Comparison of ENCODE assay signal across 1 cellular context in the genomic region with DNA sequence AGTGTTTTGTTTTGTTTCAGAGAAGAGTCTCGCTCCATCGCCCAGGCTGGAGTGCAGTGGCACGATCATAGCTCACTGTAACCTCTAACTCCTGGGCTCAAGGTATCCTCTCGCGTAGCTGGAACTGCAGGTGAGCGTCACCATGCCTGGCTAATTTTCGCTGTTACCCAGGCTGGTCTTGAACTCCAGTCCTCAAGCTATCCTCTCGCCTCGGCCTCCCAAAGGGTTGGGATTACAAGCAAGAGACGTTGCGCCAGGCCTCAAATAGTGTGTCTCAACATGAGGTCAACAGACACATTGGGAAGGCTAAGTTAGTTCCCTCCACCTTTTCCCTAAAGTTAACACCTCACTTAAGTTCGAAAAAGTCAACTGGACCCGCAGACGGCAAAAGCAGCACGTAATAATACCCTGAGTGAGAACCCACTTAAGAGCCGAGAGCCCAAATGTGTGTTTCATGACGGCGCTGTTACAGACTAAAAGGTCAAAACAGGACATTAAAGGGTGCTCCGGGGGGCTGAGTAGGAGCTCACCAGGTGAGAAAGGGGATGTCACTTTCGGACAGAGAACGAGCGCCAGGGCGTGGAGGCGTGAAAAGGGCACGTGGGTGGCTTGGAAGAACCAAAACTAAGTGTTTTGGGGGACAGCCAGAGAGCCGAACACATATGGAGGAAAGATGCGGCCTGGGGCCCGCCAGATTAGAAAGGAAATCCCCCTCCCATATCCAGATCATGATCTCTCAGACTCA.
A peak's percentile ranks its signal among the peaks of the same experiment; 100 is the strongest.
TF ChIP-seq lines count a peak whose summit lies in the region.

No MANE protein-coding gene starts in this region.

TF ChIP-seq in K562, 482 proteins besides CTCF, POLR2A, EP300 and RAD21 (continues in another document):
- TF ChIP-seq, protein P1, sequence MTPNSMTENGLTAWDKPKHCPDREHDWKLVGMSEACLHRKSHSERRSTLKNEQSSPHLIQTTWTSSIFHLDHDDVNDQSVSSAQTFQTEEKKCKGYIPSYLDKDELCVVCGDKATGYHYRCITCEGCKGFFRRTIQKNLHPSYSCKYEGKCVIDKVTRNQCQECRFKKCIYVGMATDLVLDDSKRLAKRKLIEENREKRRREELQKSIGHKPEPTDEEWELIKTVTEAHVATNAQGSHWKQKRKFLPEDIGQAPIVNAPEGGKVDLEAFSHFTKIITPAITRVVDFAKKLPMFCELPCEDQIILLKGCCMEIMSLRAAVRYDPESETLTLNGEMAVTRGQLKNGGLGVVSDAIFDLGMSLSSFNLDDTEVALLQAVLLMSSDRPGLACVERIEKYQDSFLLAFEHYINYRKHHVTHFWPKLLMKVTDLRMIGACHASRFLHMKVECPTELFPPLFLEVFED (CRISPR knock-in tag; conservative IDR thresholded peaks at IDR 0.05) = no peak
- no peak for TF ChIP-seq RBM34 (IDR thresholded peaks at IDR 0.05; ENCODE audit: borderline replicate concordance, insufficient read depth, low read length)
- peak; percentile 48 for TF ChIP-seq RBM39 (optimal IDR thresholded peaks at IDR 0.05; ENCODE audit: low read depth, low read length)
- peak; percentile 36 for TF ChIP-seq SAP30 (IDR thresholded peaks at IDR 0.05; ENCODE audit: borderline replicate concordance, insufficient read depth, low read depth, low read length, poor library complexity, severe bottlenecking)
- TF ChIP-seq, protein P2, sequence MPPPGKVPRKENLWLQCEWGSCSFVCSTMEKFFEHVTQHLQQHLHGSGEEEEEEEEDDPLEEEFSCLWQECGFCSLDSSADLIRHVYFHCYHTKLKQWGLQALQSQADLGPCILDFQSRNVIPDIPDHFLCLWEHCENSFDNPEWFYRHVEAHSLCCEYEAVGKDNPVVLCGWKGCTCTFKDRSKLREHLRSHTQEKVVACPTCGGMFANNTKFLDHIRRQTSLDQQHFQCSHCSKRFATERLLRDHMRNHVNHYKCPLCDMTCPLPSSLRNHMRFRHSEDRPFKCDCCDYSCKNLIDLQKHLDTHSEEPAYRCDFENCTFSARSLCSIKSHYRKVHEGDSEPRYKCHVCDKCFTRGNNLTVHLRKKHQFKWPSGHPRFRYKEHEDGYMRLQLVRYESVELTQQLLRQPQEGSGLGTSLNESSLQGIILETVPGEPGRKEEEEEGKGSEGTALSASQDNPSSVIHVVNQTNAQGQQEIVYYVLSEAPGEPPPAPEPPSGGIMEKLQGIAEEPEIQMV (tag; conservative IDR thresholded peaks at IDR 0.05; ENCODE audit: low read depth) = 0 out of 2 replicates have a peak, but pooled peaks have one; percentile 32
- TF ChIP-seq, protein P3, sequence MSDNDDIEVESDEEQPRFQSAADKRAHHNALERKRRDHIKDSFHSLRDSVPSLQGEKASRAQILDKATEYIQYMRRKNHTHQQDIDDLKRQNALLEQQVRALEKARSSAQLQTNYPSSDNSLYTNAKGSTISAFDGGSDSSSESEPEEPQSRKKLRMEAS (CRISPR knock-in tag; IDR thresholded peaks at IDR 0.05) = peak; percentile 82
- TF ChIP-seq L3MBTL2 (IDR thresholded peaks at IDR 0.05) = peak; percentile 97
- no peak for TF ChIP-seq TEAD2 (tag; IDR thresholded peaks at IDR 0.05)
- no peak for TF ChIP-seq BACH1 (tag; IDR thresholded peaks at IDR 0.05)
- TF ChIP-seq ASH1L (IDR thresholded peaks at IDR 0.05; ENCODE audit: borderline replicate concordance, low read depth, partially characterized antibody) = peak; percentile 50
- no peak for TF ChIP-seq POLR2G (IDR thresholded peaks at IDR 0.05; ENCODE audit: low read depth, low read length)
- TF ChIP-seq NR3C1 (CRISPR knock-in tag; IDR thresholded peaks at IDR 0.05) = no peak
- TF ChIP-seq, protein P4, sequence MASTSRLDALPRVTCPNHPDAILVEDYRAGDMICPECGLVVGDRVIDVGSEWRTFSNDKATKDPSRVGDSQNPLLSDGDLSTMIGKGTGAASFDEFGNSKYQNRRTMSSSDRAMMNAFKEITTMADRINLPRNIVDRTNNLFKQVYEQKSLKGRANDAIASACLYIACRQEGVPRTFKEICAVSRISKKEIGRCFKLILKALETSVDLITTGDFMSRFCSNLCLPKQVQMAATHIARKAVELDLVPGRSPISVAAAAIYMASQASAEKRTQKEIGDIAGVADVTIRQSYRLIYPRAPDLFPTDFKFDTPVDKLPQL (IDR thresholded peaks at IDR 0.05; ENCODE audit: extremely low read depth, insufficient read length) = no peak
- TF ChIP-seq HNRNPLL (IDR thresholded peaks at IDR 0.05; ENCODE audit: low read depth, low read length, poor library complexity, severe bottlenecking) = peak; percentile 5
- peak; percentile 62 for TF ChIP-seq RAD51 (IDR thresholded peaks at IDR 0.05; ENCODE audit: borderline replicate concordance, low read depth)
- TF ChIP-seq, protein P5, sequence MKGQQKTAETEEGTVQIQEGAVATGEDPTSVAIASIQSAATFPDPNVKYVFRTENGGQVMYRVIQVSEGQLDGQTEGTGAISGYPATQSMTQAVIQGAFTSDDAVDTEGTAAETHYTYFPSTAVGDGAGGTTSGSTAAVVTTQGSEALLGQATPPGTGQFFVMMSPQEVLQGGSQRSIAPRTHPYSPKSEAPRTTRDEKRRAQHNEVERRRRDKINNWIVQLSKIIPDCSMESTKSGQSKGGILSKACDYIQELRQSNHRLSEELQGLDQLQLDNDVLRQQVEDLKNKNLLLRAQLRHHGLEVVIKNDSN (CRISPR knock-in tag; IDR thresholded peaks at IDR 0.05) = peak; percentile 82
- TF ChIP-seq ERF (CRISPR knock-in tag; IDR thresholded peaks at IDR 0.05) = 0 out of 2 replicates have a peak, but pooled peaks have one; percentile 15
- 0 out of 2 replicates have a peak, but pooled peaks have one; percentile 21 for TF ChIP-seq ZBTB17 (CRISPR knock-in tag; IDR thresholded peaks at IDR 0.05)
- TF ChIP-seq ILF3 (IDR thresholded peaks at IDR 0.05; ENCODE audit: borderline replicate concordance) = no peak
- 0 out of 2 replicates have a peak, but pooled peaks have one; percentile 12 for TF ChIP-seq CHD2 (IDR thresholded peaks at IDR 0.05; ENCODE audit: low read depth, low read length)
- TF ChIP-seq, protein P6, sequence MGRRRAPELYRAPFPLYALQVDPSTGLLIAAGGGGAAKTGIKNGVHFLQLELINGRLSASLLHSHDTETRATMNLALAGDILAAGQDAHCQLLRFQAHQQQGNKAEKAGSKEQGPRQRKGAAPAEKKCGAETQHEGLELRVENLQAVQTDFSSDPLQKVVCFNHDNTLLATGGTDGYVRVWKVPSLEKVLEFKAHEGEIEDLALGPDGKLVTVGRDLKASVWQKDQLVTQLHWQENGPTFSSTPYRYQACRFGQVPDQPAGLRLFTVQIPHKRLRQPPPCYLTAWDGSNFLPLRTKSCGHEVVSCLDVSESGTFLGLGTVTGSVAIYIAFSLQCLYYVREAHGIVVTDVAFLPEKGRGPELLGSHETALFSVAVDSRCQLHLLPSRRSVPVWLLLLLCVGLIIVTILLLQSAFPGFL (CRISPR knock-in tag; IDR thresholded peaks at IDR 0.05) = no peak
- TF ChIP-seq SIRT6 (IDR thresholded peaks at IDR 0.05; ENCODE audit: low read depth, low read length) = no peak
- TF ChIP-seq FOSL1 (tag; conservative IDR thresholded peaks at IDR 0.05) = 0 out of 2 replicates have a peak, but pooled peaks have one; percentile 18
- TF ChIP-seq, protein P7, sequence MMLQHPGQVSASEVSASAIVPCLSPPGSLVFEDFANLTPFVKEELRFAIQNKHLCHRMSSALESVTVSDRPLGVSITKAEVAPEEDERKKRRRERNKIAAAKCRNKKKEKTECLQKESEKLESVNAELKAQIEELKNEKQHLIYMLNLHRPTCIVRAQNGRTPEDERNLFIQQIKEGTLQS (IDR thresholded peaks at IDR 0.05) = no peak
- TF ChIP-seq, protein P7 (CRISPR knock-in tag; conservative IDR thresholded peaks at IDR 0.05) = peak; percentile 41; the same call in 1 of the 2 replicates
- TF ChIP-seq NCOA1 (IDR thresholded peaks at IDR 0.05; ENCODE audit: low read depth) = 0 out of 2 replicates have a peak, but pooled peaks have one; percentile 28
- TF ChIP-seq ZNF766 (CRISPR knock-in tag; conservative IDR thresholded peaks at IDR 0.05) = 0 out of 2 replicates have a peak, but pooled peaks have one; percentile 17
- TF ChIP-seq, protein P8, sequence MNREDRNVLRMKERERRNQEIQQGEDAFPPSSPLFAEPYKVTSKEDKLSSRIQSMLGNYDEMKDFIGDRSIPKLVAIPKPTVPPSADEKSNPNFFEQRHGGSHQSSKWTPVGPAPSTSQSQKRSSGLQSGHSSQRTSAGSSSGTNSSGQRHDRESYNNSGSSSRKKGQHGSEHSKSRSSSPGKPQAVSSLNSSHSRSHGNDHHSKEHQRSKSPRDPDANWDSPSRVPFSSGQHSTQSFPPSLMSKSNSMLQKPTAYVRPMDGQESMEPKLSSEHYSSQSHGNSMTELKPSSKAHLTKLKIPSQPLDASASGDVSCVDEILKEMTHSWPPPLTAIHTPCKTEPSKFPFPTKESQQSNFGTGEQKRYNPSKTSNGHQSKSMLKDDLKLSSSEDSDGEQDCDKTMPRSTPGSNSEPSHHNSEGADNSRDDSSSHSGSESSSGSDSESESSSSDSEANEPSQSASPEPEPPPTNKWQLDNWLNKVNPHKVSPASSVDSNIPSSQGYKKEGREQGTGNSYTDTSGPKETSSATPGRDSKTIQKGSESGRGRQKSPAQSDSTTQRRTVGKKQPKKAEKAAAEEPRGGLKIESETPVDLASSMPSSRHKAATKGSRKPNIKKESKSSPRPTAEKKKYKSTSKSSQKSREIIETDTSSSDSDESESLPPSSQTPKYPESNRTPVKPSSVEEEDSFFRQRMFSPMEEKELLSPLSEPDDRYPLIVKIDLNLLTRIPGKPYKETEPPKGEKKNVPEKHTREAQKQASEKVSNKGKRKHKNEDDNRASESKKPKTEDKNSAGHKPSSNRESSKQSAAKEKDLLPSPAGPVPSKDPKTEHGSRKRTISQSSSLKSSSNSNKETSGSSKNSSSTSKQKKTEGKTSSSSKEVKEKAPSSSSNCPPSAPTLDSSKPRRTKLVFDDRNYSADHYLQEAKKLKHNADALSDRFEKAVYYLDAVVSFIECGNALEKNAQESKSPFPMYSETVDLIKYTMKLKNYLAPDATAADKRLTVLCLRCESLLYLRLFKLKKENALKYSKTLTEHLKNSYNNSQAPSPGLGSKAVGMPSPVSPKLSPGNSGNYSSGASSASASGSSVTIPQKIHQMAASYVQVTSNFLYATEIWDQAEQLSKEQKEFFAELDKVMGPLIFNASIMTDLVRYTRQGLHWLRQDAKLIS (CRISPR knock-in tag; IDR thresholded peaks at IDR 0.05) = no peak; the same call in 1 of the 2 replicates
- TF ChIP-seq ZBED1 (IDR thresholded peaks at IDR 0.05) = peak; percentile 19; the same call in 1 of the 2 replicates
- no peak for TF ChIP-seq SMARCC2 (IDR thresholded peaks at IDR 0.05; ENCODE audit: low read depth)
- TF ChIP-seq, protein P9, sequence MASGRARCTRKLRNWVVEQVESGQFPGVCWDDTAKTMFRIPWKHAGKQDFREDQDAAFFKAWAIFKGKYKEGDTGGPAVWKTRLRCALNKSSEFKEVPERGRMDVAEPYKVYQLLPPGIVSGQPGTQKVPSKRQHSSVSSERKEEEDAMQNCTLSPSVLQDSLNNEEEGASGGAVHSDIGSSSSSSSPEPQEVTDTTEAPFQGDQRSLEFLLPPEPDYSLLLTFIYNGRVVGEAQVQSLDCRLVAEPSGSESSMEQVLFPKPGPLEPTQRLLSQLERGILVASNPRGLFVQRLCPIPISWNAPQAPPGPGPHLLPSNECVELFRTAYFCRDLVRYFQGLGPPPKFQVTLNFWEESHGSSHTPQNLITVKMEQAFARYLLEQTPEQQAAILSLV (tag; IDR thresholded peaks at IDR 0.05) = no peak
- TF ChIP-seq JUND (IDR thresholded peaks at IDR 0.05; ENCODE audit: borderline replicate concordance, low read depth, low read length) = no peak
- no peak for TF ChIP-seq JUND (tag; IDR thresholded peaks at IDR 0.05; ENCODE audit: borderline replicate concordance, low read depth, low read length)
- TF ChIP-seq BHLHE40 (IDR thresholded peaks at IDR 0.05; ENCODE audit: low read length) = peak; percentile 40; the same call in 1 of the 2 replicates
- TF ChIP-seq NCOA2 (IDR thresholded peaks at IDR 0.05; ENCODE audit: partially characterized antibody in 2 of 2) = no peak
- 0 out of 2 replicates have a peak, but pooled peaks have one; percentile 14 for TF ChIP-seq SREBF1 (IDR thresholded peaks at IDR 0.05; ENCODE audit: borderline replicate concordance, low read depth, low read length)
- TF ChIP-seq ZNF347 (CRISPR knock-in tag; IDR thresholded peaks at IDR 0.05; ENCODE audit: low read depth) = no peak
- peak; percentile 64 for TF ChIP-seq EGR1 (conservative IDR thresholded peaks at IDR 0.05)
- TF ChIP-seq, protein P10, sequence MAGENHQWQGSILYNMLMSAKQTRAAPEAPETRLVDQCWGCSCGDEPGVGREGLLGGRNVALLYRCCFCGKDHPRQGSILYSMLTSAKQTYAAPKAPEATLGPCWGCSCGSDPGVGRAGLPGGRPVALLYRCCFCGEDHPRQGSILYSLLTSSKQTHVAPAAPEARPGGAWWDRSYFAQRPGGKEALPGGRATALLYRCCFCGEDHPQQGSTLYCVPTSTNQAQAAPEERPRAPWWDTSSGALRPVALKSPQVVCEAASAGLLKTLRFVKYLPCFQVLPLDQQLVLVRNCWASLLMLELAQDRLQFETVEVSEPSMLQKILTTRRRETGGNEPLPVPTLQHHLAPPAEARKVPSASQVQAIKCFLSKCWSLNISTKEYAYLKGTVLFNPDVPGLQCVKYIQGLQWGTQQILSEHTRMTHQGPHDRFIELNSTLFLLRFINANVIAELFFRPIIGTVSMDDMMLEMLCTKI (IDR thresholded peaks at IDR 0.05; ENCODE audit: partially characterized antibody) = no peak
- peak; percentile 19; the same call in 1 of the 2 replicates for TF ChIP-seq SMARCE1 (IDR thresholded peaks at IDR 0.05)
- TF ChIP-seq PHB (CRISPR knock-in tag; IDR thresholded peaks at IDR 0.05) = no peak
- TF ChIP-seq ZNF551 (CRISPR knock-in tag; IDR thresholded peaks at IDR 0.05) = no peak
- TF ChIP-seq, protein P11, sequence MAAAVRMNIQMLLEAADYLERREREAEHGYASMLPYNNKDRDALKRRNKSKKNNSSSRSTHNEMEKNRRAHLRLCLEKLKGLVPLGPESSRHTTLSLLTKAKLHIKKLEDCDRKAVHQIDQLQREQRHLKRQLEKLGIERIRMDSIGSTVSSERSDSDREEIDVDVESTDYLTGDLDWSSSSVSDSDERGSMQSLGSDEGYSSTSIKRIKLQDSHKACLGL (CRISPR knock-in tag; IDR thresholded peaks at IDR 0.05; ENCODE audit: borderline replicate concordance, poor library complexity, severe bottlenecking) = no peak
- TF ChIP-seq CEBPB (tag; IDR thresholded peaks at IDR 0.05) = 0 out of 2 replicates have a peak, but pooled peaks have one; percentile 5
- TF ChIP-seq, protein P12, sequence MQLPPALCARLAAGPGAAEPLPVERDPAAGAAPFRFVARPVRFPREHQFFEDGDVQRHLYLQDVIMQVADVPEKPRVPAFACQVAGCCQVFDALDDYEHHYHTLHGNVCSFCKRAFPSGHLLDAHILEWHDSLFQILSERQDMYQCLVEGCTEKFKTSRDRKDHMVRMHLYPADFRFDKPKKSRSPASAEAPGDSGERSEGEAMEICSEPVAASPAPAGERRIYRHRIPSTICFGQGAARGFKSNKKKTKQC (CRISPR knock-in tag; IDR thresholded peaks at IDR 0.05) = 0 out of 2 replicates have a peak, but pooled peaks have one; percentile 14
- TF ChIP-seq ZNF436 (CRISPR knock-in tag; IDR thresholded peaks at IDR 0.05) = no peak
